In genomic region chr2:183078163-183078466, GRCh38 we compare ENCODE assay signal across 8 cellular contexts. TPM values are rescaled to one million over a fixed set of nuclear protein-coding genes. Genes with fewer than 3 reads are reported as not detected.
DNase-seq lines count a peak whose midpoint lies in the region; ATAC-seq and TF ChIP-seq lines count a peak whose summit lies in the region.

No MANE protein-coding gene starts in this region.

- H3K27me3 ChIP-seq in heart left ventricle (peaks cover 0 to 13% (median 0%) of the 10 kb centered on the region in 9 donors), psoas muscle (ENCODE audit: insufficient read depth in 3 of 3, low read length in 2 of 3) (no peaks in the 10 kb centered on the region)

- H3K4me3 ChIP-seq in heart left ventricle (peak overlapping the region; percentile 33 to 87 (median 70)), psoas muscle (peak overlapping the region; percentile 70)

- TF ChIP-seq POLR2A in heart left ventricle (IDR thresholded peaks at IDR 0.05) = no peak

- intact Hi-C loops in activated B cell treated with CpG ODN at 0.5 μM for 24 hours (cut with micrococcal nuclease) = loop anchor here (1.0 to 5.0 kb wide), 3 partner anchors 42 to 361 kb away; partner anchors contain the start of genes DNAJC10 and NUP35
- intact Hi-C loops in heart left ventricle (cut with DNase I) = loop anchor here in 6 of 10 donors (1.0 to 5.0 kb wide), 6 partner anchors 39 to 47 kb away; partner anchors contain the start of genes NCKAP1 (in 5 of the 6) and NUP35 (in 5 of the 6)
- intact Hi-C loops in psoas muscle (cut with DNase I) = loop anchor here in 1 of 2 donors (5.0 kb wide), 1 partner anchor 41 kb away; the partner anchor contains the start of gene NCKAP1

- no peaks in the 10 kb centered on the region for H3K36me3 ChIP-seq in heart left ventricle
- no peaks in the 10 kb centered on the region for H3K36me3 ChIP-seq in psoas muscle (ENCODE audit: insufficient read depth in 1 of 2, low read depth in 1 of 2)

- CTCF ChIA-PET in activated B cell treated with CpG ODN at 0.5 μM for 24 hours (lab: Charles Lee) = no interaction called here

- peak overlapping the region; percentile 93 for H3K4me3 Mint-ChIP-seq in activated B cell treated with CpG ODN at 0.5 μM for 24 hours

- peak; percentile 48 for ATAC-seq in activated B cell treated with CpG ODN at 0.5 μM for 24 hours (ENCODE audit: low read depth)
- peak; percentile 50 to 76 (median 65) for ATAC-seq in heart left ventricle
- ATAC-seq in psoas muscle = peak in 1 of 4 donors; percentile 78

- H3K36me3 Mint-ChIP-seq in activated B cell treated with CpG ODN at 0.5 μM for 24 hours (ENCODE audit: low read depth) = peaks cover 4% of the 10 kb centered on the region

- H3K4me1 Mint-ChIP-seq in activated B cell treated with CpG ODN at 0.5 μM for 24 hours = peaks cover 9% of the 10 kb centered on the region

- H3K9me3 Mint-ChIP-seq in activated B cell treated with CpG ODN at 0.5 μM for 24 hours = no peaks in the 10 kb centered on the region

- POLR2A ChIA-PET in activated B cell treated with CpG ODN at 0.5 μM for 24 hours (lab: Charles Lee) = interaction anchor here (1.3 kb wide), 2 partner anchors 9 to 11 kb away, joined by 3 read pairs; no protein-coding TSS in a partner anchor

- peak overlapping the region; percentile 76 for H3K27ac Mint-ChIP-seq in activated B cell treated with CpG ODN at 0.5 μM for 24 hours

- H3K27ac ChIP-seq in heart left ventricle (peak overlapping the region; percentile 64 to 95 (median 88)), psoas muscle (peak overlapping the region; percentile 80)

- TF ChIP-seq CTCF in activated B cell treated with CpG ODN at 0.5 μM for 24 hours (IDR thresholded peaks at IDR 0.05) (no peak), heart left ventricle (IDR thresholded peaks at IDR 0.05) (no peak), psoas muscle (IDR thresholded peaks at IDR 0.05) (no peak)

- H3K9me3 ChIP-seq in heart left ventricle (no peaks in the 10 kb centered on the region), psoas muscle (no peaks in the 10 kb centered on the region)

- H3K4me1 ChIP-seq in heart left ventricle (peaks cover 0 to 29% (median 9%) of the 10 kb centered on the region in 12 donors), psoas muscle (peaks cover 7% of the 10 kb centered on the region)

- peak; percentile 14 for DNase-seq in stimulated activated CD4-positive, alpha-beta T cell treated with anti-CD3 and anti-CD28 coated beads, Interleukin-12 subunit alpha, Interleukin-12 subunit beta, amount 100 ng/mL, for 4 hours
- no peak for DNase-seq in stimulated activated CD4-positive, alpha-beta T cell treated with anti-CD3 and anti-CD28 coated beads, Interleukin-2, amount 100 ng/mL, for 48 hours
- DNase-seq in activated B cell treated with CpG ODN at 0.5 μM for 24 hours = no peak
- peak in 2 of 5 donors; percentile 23 to 58 for DNase-seq in heart left ventricle
- peak in 1 of 2 donors; percentile 63 for DNase-seq in psoas muscle
- no peak for DNase-seq in central memory CD4-positive, alpha-beta T cell
- DNase-seq in activated gamma-delta T cell treated with Interleukin-2 at 50 U/mL for 16 hours = no peak
- no peak for DNase-seq in cerebellar nuclear complex (lab: John Stamatoyannopoulos, UW)

- 4 to 5% (median 4%) methylated on average over 8 of the region's 8 CpGs for WGBS in heart left ventricle, 4 donors
- 3 to 8% (median 5%) methylated on average over 8 of the region's 8 CpGs for WGBS in psoas muscle, 3 donors

- peaks cover 6% of the 10 kb centered on the region for H3K27me3 Mint-ChIP-seq in activated B cell treated with CpG ODN at 0.5 μM for 24 hours

RNA-seq across cellular contexts. Expression of gene DUSP19, which starts 0.4 kb away (rescaled TPM):
- total RNA-seq in activated B cell treated with CpG ODN at 0.5 μM for 24 hours = 0.31 and 0.49 TPM in 2 replicates
- total RNA-seq in heart left ventricle = 10 to 100 TPM in 4 of 9 donors, 1 to 10 TPM in 5; 4.2 to 13.4 (median 9.3) TPM
- polyA plus RNA-seq in heart left ventricle = 1 to 10 TPM; 1.5 to 4.2 TPM
- 1 to 10 TPM; 1.2 to 3.9 (median 2.3) TPM for total RNA-seq in psoas muscle
- 1 to 10 TPM in 1 of 3 donors, under 1 TPM in 2; 0.65 to 3.9 (median 0.66) TPM for polyA plus RNA-seq in psoas muscle

RNA-seq across cellular contexts. Expression of gene NCKAP1, which starts 39.9 kb away (rescaled TPM):
- 0.22 TPM in 1 of 2 replicates, not detected in the other for total RNA-seq in activated B cell treated with CpG ODN at 0.5 μM for 24 hours
- 100 to 1,000 TPM; 113 to 164 (median 138) TPM for total RNA-seq in heart left ventricle
- polyA plus RNA-seq in heart left ventricle = 100 to 1,000 TPM in 1 of 2 donors, 10 to 100 TPM in 1; 33.5 to 168 TPM
- 100 to 1,000 TPM in 3 of 4 donors, 10 to 100 TPM in 1; 94.1 to 196 (median 133) TPM for total RNA-seq in psoas muscle
- polyA plus RNA-seq in psoas muscle = 100 to 1,000 TPM in 2 of 3 donors, 10 to 100 TPM in 1; 95.3 to 262 (median 120) TPM

RNA-seq across cellular contexts. Expression of gene NUP35, which starts 46.1 kb away (rescaled TPM):
- 19.6 and 25.1 TPM in 2 replicates for total RNA-seq in activated B cell treated with CpG ODN at 0.5 μM for 24 hours
- total RNA-seq in heart left ventricle = 10 to 100 TPM in 1 of 9 donors, 1 to 10 TPM in 8; 6.2 to 10.4 (median 8.0) TPM
- polyA plus RNA-seq in heart left ventricle = 10 to 100 TPM in 1 of 2 donors, 1 to 10 TPM in 1; 5.4 to 14.4 TPM
- 1 to 10 TPM; 5.1 to 9.0 (median 6.9) TPM for total RNA-seq in psoas muscle
- polyA plus RNA-seq in psoas muscle = 10 to 100 TPM in 1 of 3 donors, 1 to 10 TPM in 2; 8.3 to 11.9 (median 9.0) TPM

Comparison
In these comparisons a context has a peak if more than half of its experiments do, and no peak if none do; other contexts are left out.
1. RNA of gene NCKAP1, which starts 39.9 kb away (total RNA-seq): 94.1 to 196 TPM in psoas muscle and 113 to 164 TPM in heart left ventricle; 0.22 TPM in activated B cell treated with CpG ODN at 0.5 μM for 24 hours; every median in the first group is over 10 times any median in the second.